36 cellular contexts compared by ENCODE assay signal in the genomic region with DNA sequence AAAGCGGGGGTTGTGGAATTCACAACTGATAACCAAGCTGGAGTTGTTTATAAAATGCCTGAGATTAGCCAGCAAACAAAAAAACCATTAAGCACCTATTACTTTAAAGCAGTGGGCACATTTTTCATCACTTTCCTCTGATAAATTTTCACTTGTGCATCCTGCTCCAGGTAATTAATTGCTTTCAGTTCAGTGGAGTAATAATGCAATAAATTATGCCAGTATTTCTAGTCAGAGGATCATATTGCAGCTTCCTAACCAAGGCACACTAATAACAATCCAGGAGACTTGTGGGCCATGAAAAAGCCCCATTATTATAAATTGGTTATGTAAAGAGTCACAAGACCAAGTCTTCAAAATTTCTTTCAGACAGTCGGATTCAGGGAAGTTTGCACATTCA.
"Had no signal": no experiment of that assay in that cellular context is flagged by ENCODE, and none has a peak within 500 bp of the region (broad histone marks: within the 10 kb centered on the region; RNA-seq: fewer than 3 reads in every experiment).

No MANE protein-coding gene starts in this region.

- H3K9me3 ChIP-seq: MG63 had no signal

- H3K4me2 ChIP-seq: PC-9 had no signal

- H3K36me3 ChIP-seq: brain microvascular endothelial cell, MG63, WERI-Rb-1 had no signal

- H3K4me3 ChIP-seq: MG63, PC-9 had no signal

- H3K27me3 ChIP-seq: MG63 had no signal

- H3K27ac ChIP-seq: brain microvascular endothelial cell, PC-9, RWPE1, SK-N-MC, WERI-Rb-1 had no signal

- DNase-seq: activated CD4-positive, alpha-beta memory T cell treated with anti-CD3 and anti-CD28 coated beads, Interleukin-2, amount 10 ng/mL, durations not matched to agents 7 days and 5 days; activated CD4-positive, alpha-beta T cell treated with anti-CD3 and anti-CD28 coated beads for 1 hour; activated CD4-positive, alpha-beta T cell treated with anti-CD3 and anti-CD28 coated beads for 48 hours; activated CD4-positive, CD25-positive, alpha-beta regulatory T cell; activated CD8-positive, alpha-beta memory T cell treated with anti-CD3 and anti-CD28 coated beads for 24 hours; activated CD8-positive, alpha-beta memory T cell treated with anti-CD3 and anti-CD28 coated beads, Interleukin-2, amount 10 ng/mL, durations not matched to agents 7 days and 5 days; activated CD8-positive, alpha-beta memory T cell treated with anti-CD3 and anti-CD28 coated beads, Interleukin-2, amount 50 U/mL, for 48 hours; activated effector memory CD4-positive, alpha-beta T cell treated with anti-CD3 and anti-CD28 coated beads, Interleukin-2, amount 50 U/mL, for 16 hours; activated naive CD4-positive, alpha-beta T cell; activated naive CD4-positive, alpha-beta T cell treated with anti-CD3 and anti-CD28 coated beads, Interleukin-2, amount 50 U/mL, for 16 hours; activated naive CD8-positive, alpha-beta T cell treated with anti-CD3 and anti-CD28 coated beads for 36 hours; activated T-cell treated with anti-CD3 and anti-CD28 coated beads, Interleukin-2, amount 50 U/mL, for 72 hours; amniotic stem cell; aorta; brain microvascular endothelial cell; central memory CD4-positive, alpha-beta T cell; Kasumi-1; KG1; MG63; NCI-H1048; NCI-H1436; NCI-H1694; NCI-H1930; NCI-H2081 treated with DMSO at 0.1 percent for 48 hours; NCI-H2171 treated with DMSO at 0.1 percent for 48 hours; NCI-H2227 treated with DMSO at 0.1 percent for 48 hours; NCI-H446; NCI-H524 treated with DMSO at 0.1 percent for 48 hours; NCI-H82; NK-92 treated with Interleukin-12 subunit alpha and Interleukin-12 subunit beta, amount 100 ng/mL, for 24 hours; PC-9; SIG-M5; T1000; WERI-Rb-1 had no signal
